In the genomic region with DNA sequence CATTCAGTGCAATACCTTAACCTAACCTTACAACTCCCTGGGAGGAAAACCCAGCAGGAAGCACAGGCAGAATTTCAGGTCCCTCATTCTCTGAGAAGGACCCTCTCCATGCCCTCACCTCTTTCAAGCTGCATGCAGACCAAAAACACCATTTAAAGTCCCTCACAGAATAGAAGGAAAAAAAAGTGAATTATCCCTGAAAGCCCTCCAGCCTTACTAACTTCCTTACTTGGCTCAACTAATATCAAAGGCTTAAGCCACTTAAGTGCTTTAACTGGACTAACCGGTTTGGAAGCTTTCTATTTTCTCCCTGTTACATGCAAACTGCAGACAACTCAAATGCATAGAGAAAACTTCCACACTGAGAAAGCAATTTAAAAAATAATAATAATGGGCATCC, we compare ENCODE assay signal across 16 cellular contexts.
DNase-seq lines count a peak whose midpoint lies in the region; ATAC-seq and TF ChIP-seq lines count a peak whose summit lies in the region.
"Had no signal": no experiment of that assay in that cellular context is flagged by ENCODE, and none has a peak within 500 bp of the region (broad histone marks: within the 10 kb centered on the region; RNA-seq: fewer than 3 reads in every experiment).

No MANE protein-coding gene starts in this region.

- H3K27me3 Mint-ChIP-seq in MCF 10A (ENCODE audit: insufficient read depth, unreplicated experiment), result peaks cover 32% of the 10 kb centered on the region
- H3K27me3 Mint-ChIP-seq: CD4-positive, CD25-positive, alpha-beta regulatory T cell had no signal

- H3K9me3 ChIP-seq in mammary epithelial cell (replicated peaks; ENCODE audit: insufficient read depth, low read length), result no peaks in the 10 kb centered on the region
- H3K9me3 ChIP-seq in tibial nerve, result peaks cover 0 to 8% (median 0%) of the 10 kb centered on the region in 4 donors
- H3K9me3 ChIP-seq: A549, pancreas had no signal

- no TSS peak for BruUV-seq in mammary epithelial cell (replicated peaks; lab: Mats Ljungman, UMichigan)
- no TSS peak for BruUV-seq in MCF 10A (replicated peaks; lab: Mats Ljungman, UMichigan)

- in situ Hi-C loops in mammary epithelial cell (cut with MboI; ENCODE audit: low sequenced_read_pairs in 2 of 2), result no loop called here

- H3K27ac ChIP-seq in mammary epithelial cell (ENCODE audit: insufficient read depth, low read depth, low read length), result no peak overlapping the region
- H3K27ac ChIP-seq in tibial nerve, result no peak overlapping the region
- H3K27ac ChIP-seq: A549, HL-60, pancreas had no signal

- CTCF ChIA-PET in mammary epithelial cell (lab: Charles Lee; ENCODE audit: low non-redundant PET) (no interaction called here), MCF 10A (lab: Yijun Ruan, JAX) (interaction anchor here (0.6 kb wide), 1 partner anchor 135 kb away, joined by 3 read pairs; no protein-coding TSS in a partner anchor)

- H3K79me2 ChIP-seq in mammary epithelial cell (ENCODE audit: insufficient read depth, low read length), result no peaks in the 10 kb centered on the region

- TF ChIP-seq CTCF in mammary epithelial cell (conservative IDR thresholded peaks at IDR 0.05 in 1 of 2, IDR thresholded peaks at IDR 0.05 in 1 of 2; ENCODE audit: extremely low read depth in 1 of 2, insufficient read depth in 1 of 2, low read depth in 1 of 2, low read length in 2 of 2), result no peak
- no peak for TF ChIP-seq CTCF in MCF 10A (IDR thresholded peaks at IDR 0.05; ENCODE audit: unreplicated experiment)
- TF ChIP-seq CTCF in tibial nerve (IDR thresholded peaks at IDR 0.05), result no peak

- ATAC-seq in GM18873 (IDR thresholded peaks at IDR 0.05; ENCODE audit: low FRiP score, unreplicated experiment) (no peak), GM19467 (IDR thresholded peaks at IDR 0.05; ENCODE audit: unreplicated experiment) (no peak)
- ATAC-seq: A549 had no signal

- H3K4me1 ChIP-seq in mammary epithelial cell (ENCODE audit: insufficient read depth, low read length), result no peaks in the 10 kb centered on the region
- H3K4me1 ChIP-seq in tibial nerve, result no peaks in the 10 kb centered on the region
- H3K4me1 ChIP-seq: A549 had no signal

- no peaks in the 10 kb centered on the region for H3K36me3 Mint-ChIP-seq in MCF 10A (ENCODE audit: insufficient read depth, unreplicated experiment)
- H3K36me3 Mint-ChIP-seq: activated CD4-positive, alpha-beta memory T cell treated with anti-CD3 and anti-CD28 coated beads for 36 hours; CD4-positive, CD25-positive, alpha-beta regulatory T cell had no signal

- no peak for TF ChIP-seq POLR2A in tibial nerve (IDR thresholded peaks at IDR 0.05)

- H3K27me3 ChIP-seq in mammary epithelial cell (ENCODE audit: insufficient read depth, low read length) (no peaks in the 10 kb centered on the region), tibial nerve (no peaks in the 10 kb centered on the region)
- H3K27me3 ChIP-seq: pancreas had no signal

- H3K4me2 ChIP-seq in mammary epithelial cell (ENCODE audit: insufficient read depth, low read depth, low read length), result no peak overlapping the region
- H3K4me2 ChIP-seq: A549 had no signal

- no peak overlapping the region for H2AFZ ChIP-seq in mammary epithelial cell (ENCODE audit: low read depth, low read length)

- dilution Hi-C loops in mammary epithelial cell (cut with HindIII; ENCODE audit: low sequenced_read_pairs), result no loop called here

- POLR2A ChIA-PET in MCF 10A (lab: Yijun Ruan, JAX), result no interaction called here

- H3K9me3 Mint-ChIP-seq in MCF 10A (ENCODE audit: unreplicated experiment), result peaks cover 9% of the 10 kb centered on the region

- no peak overlapping the region for H3K27ac Mint-ChIP-seq in MCF 10A (ENCODE audit: low read depth, unreplicated experiment)
- H3K27ac Mint-ChIP-seq: activated CD4-positive, alpha-beta memory T cell treated with anti-CD3 and anti-CD28 coated beads for 36 hours; CD4-positive, CD25-positive, alpha-beta regulatory T cell had no signal

- H4K20me1 ChIP-seq in mammary epithelial cell (ENCODE audit: insufficient read depth, low read length), result no peaks in the 10 kb centered on the region

- H3K4me3 ChIP-seq in mammary epithelial cell (replicated peaks in 1 of 3; ENCODE audit: insufficient read depth in 1 of 3, low read depth in 2 of 3, low read length in 3 of 3), result no peak overlapping the region
- H3K4me3 ChIP-seq in tibial nerve, result no peak overlapping the region
- H3K4me3 ChIP-seq: A549, pancreas had no signal

- no peak for TF ChIP-seq EP300 in tibial nerve (IDR thresholded peaks at IDR 0.05)

- H3K4me1 Mint-ChIP-seq in MCF 10A (ENCODE audit: insufficient read depth, unreplicated experiment), result no peaks in the 10 kb centered on the region

- no peaks in the 10 kb centered on the region for H3K36me3 ChIP-seq in mammary epithelial cell (ENCODE audit: insufficient read depth, low read length)
- no peaks in the 10 kb centered on the region for H3K36me3 ChIP-seq in tibial nerve
- H3K36me3 ChIP-seq: pancreas had no signal

- DNase-seq in mammary epithelial cell (peak; percentile 44), MCF 10A (ENCODE audit: unreplicated experiment) (no peak), NCI-H748 treated with DMSO at 0.1 percent for 48 hours (lab: John Stamatoyannopoulos, UW) (peak; percentile 80), kidney tubule cell (ENCODE audit: low spot score) (peak; percentile 12), tibial nerve (ENCODE audit: low spot score in 2 of 2) (no peak)
- DNase-seq in stimulated activated CD8-positive, alpha-beta memory T cell treated with anti-CD3 and anti-CD28 coated beads, Interleukin-4, amount 100 ng/mL, for 48 hours, result no peak
- DNase-seq: activated CD4-positive, alpha-beta memory T cell treated with anti-CD3 and anti-CD28 coated beads for 36 hours; amygdala; CD4-positive, CD25-positive, alpha-beta regulatory T cell; NCI-H2171; pancreas; stimulated activated CD4-positive, alpha-beta T cell treated with anti-CD3 and anti-CD28 coated beads, Interleukin-12 subunit alpha, Interleukin-12 subunit beta, amount 100 ng/mL, for 4 hours had no signal

- WGBS in mammary epithelial cell (ENCODE audit: low coverage, missing lambda C conversion rate), result 0% methylated on average over 1 of the region's 1 CpG
- 12 to 22% methylated on average over 1 of the region's 1 CpG for WGBS in tibial nerve, 2 donors

- intact Hi-C loops in mammary epithelial cell (cut with micrococcal nuclease), result no loop called here
- intact Hi-C loops in MCF 10A (cut with micrococcal nuclease), result no loop called here

- no peak overlapping the region for H3K4me3 Mint-ChIP-seq in MCF 10A (ENCODE audit: unreplicated experiment)
- H3K4me3 Mint-ChIP-seq: activated CD4-positive, alpha-beta memory T cell treated with anti-CD3 and anti-CD28 coated beads for 36 hours; CD4-positive, CD25-positive, alpha-beta regulatory T cell had no signal

- H3K9ac ChIP-seq in mammary epithelial cell (ENCODE audit: insufficient read depth, low read length), result no peak overlapping the region

Comparison
In these comparisons a context has a peak if more than half of its experiments do, and no peak if none do; other contexts are left out.
1. DNase-seq: peak in mammary epithelial cell (single experiment), NCI-H748 treated with DMSO at 0.1 percent for 48 hours (single experiment) and kidney tubule cell (single experiment); none in MCF 10A (single experiment), stimulated activated CD8-positive, alpha-beta memory T cell treated with anti-CD3 and anti-CD28 coated beads, Interleukin-4, amount 100 ng/mL, for 48 hours (single experiment) and tibial nerve (0 of 2).